In genomic region chr3:47870702-47871255, GRCh38 we compare ENCODE assay signal across 27 cellular contexts.
"Had no signal": no experiment of that assay in that cellular context is flagged by ENCODE, and none has a peak within 500 bp of the region (broad histone marks: within the 10 kb centered on the region; RNA-seq: fewer than 3 reads in every experiment).

No MANE protein-coding gene starts in this region.

- H3K27ac ChIP-seq: SK-N-MC had no signal

- H3K9me3 Mint-ChIP-seq: activated B cell treated with CpG ODN at 0.5 μM for 24 hours; activated CD4-positive, alpha-beta T cell treated with anti-CD3 and anti-CD28 coated beads, Interleukin-2, amount 10 ng/mL, durations not matched to agents 24 days and 14 days; activated naive CD4-positive, alpha-beta T cell treated with anti-CD3 and anti-CD28 coated beads, Interleukin-2, amount 10 ng/mL, durations not matched to agents 7 days and 5 days; activated naive CD8-positive, alpha-beta T cell treated with anti-CD3 and anti-CD28 coated beads for 36 hours; activated T-helper 2 cell treated with anti-CD3 and anti-CD28 coated beads, Interferon-gamma antibody, Interleukin-2, Interleukin-4, amounts not matched to agents 10 μg/mL and 5 μg/mL and 100 μg/mL, durations not matched to agents 14 hours and 24 hours and 36 hours; T-cell had no signal

- H3K27me3 Mint-ChIP-seq: activated B cell treated with CpG ODN at 0.5 μM for 24 hours; activated CD4-positive, alpha-beta T cell treated with anti-CD3 and anti-CD28 coated beads, Interleukin-2, amount 10 ng/mL, durations not matched to agents 24 days and 14 days; activated naive CD4-positive, alpha-beta T cell treated with anti-CD3 and anti-CD28 coated beads, Interleukin-2, amount 10 ng/mL, durations not matched to agents 7 days and 5 days; activated naive CD8-positive, alpha-beta T cell treated with anti-CD3 and anti-CD28 coated beads for 36 hours; T-cell had no signal

- H3K4me3 Mint-ChIP-seq: activated B cell treated with CpG ODN at 0.5 μM for 24 hours; activated CD4-positive, alpha-beta T cell treated with anti-CD3 and anti-CD28 coated beads, Interleukin-2, amount 10 ng/mL, durations not matched to agents 24 days and 14 days; activated naive CD4-positive, alpha-beta T cell treated with anti-CD3 and anti-CD28 coated beads, Interleukin-2, amount 10 ng/mL, durations not matched to agents 7 days and 5 days; activated naive CD8-positive, alpha-beta T cell treated with anti-CD3 and anti-CD28 coated beads for 36 hours; T-cell had no signal

- H3K27ac Mint-ChIP-seq: activated B cell treated with CpG ODN at 0.5 μM for 24 hours; activated CD4-positive, alpha-beta T cell treated with anti-CD3 and anti-CD28 coated beads, Interleukin-2, amount 10 ng/mL, durations not matched to agents 24 days and 14 days; activated naive CD4-positive, alpha-beta T cell treated with anti-CD3 and anti-CD28 coated beads, Interleukin-2, amount 10 ng/mL, durations not matched to agents 7 days and 5 days; activated naive CD8-positive, alpha-beta T cell treated with anti-CD3 and anti-CD28 coated beads for 36 hours; activated T-helper 2 cell treated with anti-CD3 and anti-CD28 coated beads, Interferon-gamma antibody, Interleukin-2, Interleukin-4, amounts not matched to agents 10 μg/mL and 5 μg/mL and 100 μg/mL, durations not matched to agents 14 hours and 24 hours and 36 hours; T-cell had no signal

- FAIRE-seq: TTC549 had no signal

- DNase-seq: activated B cell treated with CpG ODN at 0.5 μM for 24 hours; activated CD4-positive, alpha-beta T cell treated with anti-CD3 and anti-CD28 coated beads for 1 hour; activated CD4-positive, alpha-beta T cell treated with anti-CD3 and anti-CD28 coated beads, Interleukin-2, amount 10 ng/mL, durations not matched to agents 24 days and 14 days; activated CD4-positive, alpha-beta T cell treated with anti-CD3 and anti-CD28 coated beads, Interleukin-2, amount 50 U/mL, for 48 hours; activated gamma-delta T cell treated with Interleukin-2 at 50 U/mL for 16 hours; activated naive CD4-positive, alpha-beta T cell treated with anti-CD3 and anti-CD28 coated beads, Interleukin-2, amount 10 ng/mL, durations not matched to agents 7 days and 5 days; activated naive CD8-positive, alpha-beta T cell treated with anti-CD3 and anti-CD28 coated beads for 36 hours; activated T-cell treated with anti-CD3 and anti-CD28 coated beads for 4 hours; activated T-cell treated with anti-CD3 and anti-CD28 coated beads, Interleukin-2, amount 50 U/mL, for 48 hours; central memory CD4-positive, alpha-beta T cell; Karpas-422; NCI-H1105 treated with DMSO at 0.1 percent for 48 hours; NCI-H1436 treated with DMSO at 0.1 percent for 48 hours; NCI-H187; NCI-H2081; NCI-H510A treated with DMSO at 0.1 percent for 48 hours; NCI-H69; NK-92 treated with Interleukin-12 subunit alpha and Interleukin-12 subunit beta, amount 100 ng/mL, for 24 hours; RPMI8226; T-cell; T-helper 2 cell; T1000 had no signal

- ATAC-seq: Panc1, Right ventricle myocardium inferior, T-cell had no signal

- H3K4me3 ChIP-seq: SK-N-MC had no signal

- H3K4me1 Mint-ChIP-seq: activated B cell treated with CpG ODN at 0.5 μM for 24 hours; activated CD4-positive, alpha-beta T cell treated with anti-CD3 and anti-CD28 coated beads, Interleukin-2, amount 10 ng/mL, durations not matched to agents 24 days and 14 days; activated naive CD4-positive, alpha-beta T cell treated with anti-CD3 and anti-CD28 coated beads, Interleukin-2, amount 10 ng/mL, durations not matched to agents 7 days and 5 days; activated naive CD8-positive, alpha-beta T cell treated with anti-CD3 and anti-CD28 coated beads for 36 hours; T-cell had no signal
